ENCODE assay signal across 2 cellular contexts in the genomic region with DNA sequence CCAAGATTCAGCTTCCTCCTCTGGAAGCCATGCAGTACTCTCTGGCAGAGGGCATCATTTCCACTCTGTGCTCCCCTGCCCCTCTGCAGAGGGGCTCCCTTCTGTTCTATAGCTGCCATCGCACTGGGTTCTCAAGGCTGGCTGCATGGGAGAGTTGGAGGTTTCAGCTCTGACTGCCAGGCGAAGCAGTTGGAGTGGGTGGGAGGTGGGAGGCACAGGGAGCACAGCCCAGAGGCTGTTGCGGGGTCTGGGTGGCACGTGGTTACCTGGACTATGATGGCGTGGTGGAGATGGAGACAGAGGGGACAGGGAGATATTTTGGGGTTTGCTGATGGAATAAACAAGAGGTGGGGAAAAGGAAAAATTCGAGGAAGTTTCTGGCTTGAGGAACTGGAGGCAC.
TF ChIP-seq lines count a peak whose summit lies in the region.

No MANE protein-coding gene starts in this region.

TF ChIP-seq in HEK293, 187 proteins besides CTCF, POLR2A, EP300 and RAD21:
- TF ChIP-seq ZNF391 (tag by site-specific recombination; IDR thresholded peaks at IDR 0.05; ENCODE audit: borderline replicate concordance, low read depth) = no peak
- TF ChIP-seq ZFHX2 (tag by site-specific recombination; conservative IDR thresholded peaks at IDR 0.05) = peak; percentile 78
- 0 out of 2 replicates have a peak, but pooled peaks have one; percentile 36 for TF ChIP-seq ZNF341 (tag by site-specific recombination; IDR thresholded peaks at IDR 0.05; ENCODE audit: low read depth)
- peak; percentile 83 for TF ChIP-seq EGR2 (tag by site-specific recombination; IDR thresholded peaks at IDR 0.05; ENCODE audit: low read depth)
- TF ChIP-seq ZNF585B (tag by site-specific recombination; IDR thresholded peaks at IDR 0.05) = no peak

TF ChIP-seq in HepG2, 621 proteins besides CTCF, POLR2A, EP300 and RAD21:
- TF ChIP-seq FIP1L1 (IDR thresholded peaks at IDR 0.05; ENCODE audit: borderline replicate concordance, insufficient read depth, low read depth, low read length) (no peak), SALL1 (CRISPR knock-in tag; IDR thresholded peaks at IDR 0.05) (no peak), ZNF644 (CRISPR knock-in tag; IDR thresholded peaks at IDR 0.05; ENCODE audit: low read depth) (no peak), NAIF1 (CRISPR knock-in tag; IDR thresholded peaks at IDR 0.05; ENCODE audit: borderline replicate concordance) (no peak), ZNF569 (CRISPR knock-in tag; IDR thresholded peaks at IDR 0.05; ENCODE audit: borderline replicate concordance) (no peak), ZBTB3 (CRISPR knock-in tag; IDR thresholded peaks at IDR 0.05; ENCODE audit: borderline replicate concordance, low read depth) (no peak), ZNF678 (CRISPR knock-in tag; IDR thresholded peaks at IDR 0.05) (no peak), ZSCAN22 (CRISPR knock-in tag; IDR thresholded peaks at IDR 0.05) (no peak), CENPX (CRISPR knock-in tag; IDR thresholded peaks at IDR 0.05) (no peak)
